In genomic region chr2:68791914-68792313, GRCh38 we compare ENCODE assay signal across 19 cellular contexts. TPM values are rescaled to one million over a fixed set of nuclear protein-coding genes. Genes with fewer than 3 reads are reported as not detected.
DNase-seq lines count a peak whose midpoint lies in the region; ATAC-seq lines count a peak whose summit lies in the region.
"Had no signal": no experiment of that assay in that cellular context is flagged by ENCODE, and none has a peak within 500 bp of the region (broad histone marks: within the 10 kb centered on the region; RNA-seq: fewer than 3 reads in every experiment).

No MANE protein-coding gene starts in this region.

- no peak overlapping the region for H3K4me3 Mint-ChIP-seq in T-helper 2 cell treated with Interferon-gamma antibody and Interleukin-4, amounts not matched to agents 5 μg/mL and 100 μg/mL, for 36 hours
- H3K4me3 Mint-ChIP-seq in activated T-helper 17 cell treated with anti-CD3 and anti-CD28 coated beads, Interleukin-2, amount 50 U/mL, for 72 hours: no peak overlapping the region
- peak overlapping the region in 2 of 10 donors; percentile 1 to 33 for H3K4me3 Mint-ChIP-seq in naive thymus-derived CD4-positive, alpha-beta T cell
- H3K4me3 Mint-ChIP-seq: HFFc6, WTC11 had no signal

- no peaks in the 10 kb centered on the region for H3K27me3 ChIP-seq in naive thymus-derived CD4-positive, alpha-beta T cell (ENCODE audit: control insufficient read depth in 2 of 2, insufficient read depth in 2 of 2, low read length in 2 of 2)
- H3K27me3 ChIP-seq: transverse colon had no signal

- H3K36me3 Mint-ChIP-seq in T-helper 2 cell treated with Interferon-gamma antibody and Interleukin-4, amounts not matched to agents 5 μg/mL and 100 μg/mL, for 36 hours (ENCODE audit: low read depth): peaks cover 64% of the 10 kb centered on the region
- H3K36me3 Mint-ChIP-seq in activated T-helper 17 cell treated with anti-CD3 and anti-CD28 coated beads, Interleukin-2, amount 50 U/mL, for 72 hours (ENCODE audit: low read depth): no peaks in the 10 kb centered on the region
- H3K36me3 Mint-ChIP-seq in naive thymus-derived CD4-positive, alpha-beta T cell: peaks cover 24 to 66% (median 49%) of the 10 kb centered on the region in 5 donors
- H3K36me3 Mint-ChIP-seq: WTC11 had no signal

- no peak overlapping the region for H3K27ac ChIP-seq in naive thymus-derived CD4-positive, alpha-beta T cell (ENCODE audit: low read depth, low read length)
- H3K27ac ChIP-seq: transverse colon had no signal

- POLR2A ChIA-PET in naive thymus-derived CD4-positive, alpha-beta T cell (lab: Charles Lee): interaction anchor here (0.6 to 5.8 kb wide), 5 partner anchors 10 to 646 kb away, joined by 3 to 38 read pairs (median 3); partner anchors contain the start of gene NFU1

- intact Hi-C loops in naive thymus-derived CD4-positive, alpha-beta T cell (cut with micrococcal nuclease): no loop called here

- peaks cover 41% of the 10 kb centered on the region for H3K4me1 Mint-ChIP-seq in T-helper 2 cell treated with Interferon-gamma antibody and Interleukin-4, amounts not matched to agents 5 μg/mL and 100 μg/mL, for 36 hours (ENCODE audit: low read depth)
- peaks cover 57% of the 10 kb centered on the region for H3K4me1 Mint-ChIP-seq in activated T-helper 17 cell treated with anti-CD3 and anti-CD28 coated beads, Interleukin-2, amount 50 U/mL, for 72 hours
- peaks cover 51 to 71% (median 67%) of the 10 kb centered on the region in 7 donors for H3K4me1 Mint-ChIP-seq in naive thymus-derived CD4-positive, alpha-beta T cell

- no peaks in the 10 kb centered on the region for H3K27me3 Mint-ChIP-seq in T-helper 2 cell treated with Interferon-gamma antibody and Interleukin-4, amounts not matched to agents 5 μg/mL and 100 μg/mL, for 36 hours (ENCODE audit: low read depth)
- no peaks in the 10 kb centered on the region for H3K27me3 Mint-ChIP-seq in activated T-helper 17 cell treated with anti-CD3 and anti-CD28 coated beads, Interleukin-2, amount 50 U/mL, for 72 hours
- no peaks in the 10 kb centered on the region for H3K27me3 Mint-ChIP-seq in naive thymus-derived CD4-positive, alpha-beta T cell

- no peak for ATAC-seq in activated T-helper 17 cell treated with anti-CD3 and anti-CD28 coated beads, Interleukin-2, amount 50 U/mL, for 72 hours (replicated peaks)
- no peak for ATAC-seq in naive thymus-derived CD4-positive, alpha-beta T cell
- ATAC-seq in HG03565 (IDR thresholded peaks at IDR 0.05; ENCODE audit: unreplicated experiment): no peak
- ATAC-seq: left lobe of liver, PC-3, WTC11 had no signal

- no peak overlapping the region for H3K4me3 ChIP-seq in naive thymus-derived CD4-positive, alpha-beta T cell (ENCODE audit: low read length)
- H3K4me3 ChIP-seq: skin epidermis, transverse colon had no signal

- no peaks in the 10 kb centered on the region for H3K9me3 Mint-ChIP-seq in T-helper 2 cell treated with Interferon-gamma antibody and Interleukin-4, amounts not matched to agents 5 μg/mL and 100 μg/mL, for 36 hours
- H3K9me3 Mint-ChIP-seq in activated T-helper 17 cell treated with anti-CD3 and anti-CD28 coated beads, Interleukin-2, amount 50 U/mL, for 72 hours: no peaks in the 10 kb centered on the region
- H3K9me3 Mint-ChIP-seq in naive thymus-derived CD4-positive, alpha-beta T cell: peaks cover 0 to 5% (median 0%) of the 10 kb centered on the region in 11 donors
- H3K9me3 Mint-ChIP-seq: HFFc6, WTC11 had no signal

- peaks cover 29 to 59% of the 10 kb centered on the region in 2 donors for H3K4me1 ChIP-seq in naive thymus-derived CD4-positive, alpha-beta T cell (ENCODE audit: control insufficient read depth in 2 of 2, insufficient read depth in 2 of 2, low read length in 2 of 2)

- CTCF ChIA-PET in naive thymus-derived CD4-positive, alpha-beta T cell (lab: Charles Lee): interaction anchor here (1.0 to 1.3 kb wide), 2 partner anchors 10 to 40 kb away, joined by 3 to 4 read pairs; no protein-coding TSS in a partner anchor

- no peak for DNase-seq in T-helper 2 cell treated with Interferon-gamma antibody and Interleukin-4, amounts not matched to agents 5 μg/mL and 100 μg/mL, for 36 hours (ENCODE audit: low spot score)
- DNase-seq in T-helper 2 cell (no peak), HT1080 (ENCODE audit: low read depth) (peak; percentile 25), A172 (ENCODE audit: low spot score) (no peak), HT-29 (ENCODE audit: low spot score) (no peak)
- no peak for DNase-seq in naive thymus-derived CD4-positive, alpha-beta T cell
- DNase-seq: 8988T; activated CD8-positive, alpha-beta memory T cell treated with anti-CD3 and anti-CD28 coated beads, Interleukin-2, amount 50 U/mL, for 48 hours; HFFc6; NCI-H187; NCI-H524 treated with DMSO at 0.1 percent for 48 hours; PC-3; stimulated activated CD4-positive, alpha-beta T cell treated with anti-CD3 and anti-CD28 coated beads, Interleukin-4, amount 100 ng/mL, for 4 hours; transverse colon had no signal

- peak overlapping the region; percentile 43 for H3K27ac Mint-ChIP-seq in T-helper 2 cell treated with Interferon-gamma antibody and Interleukin-4, amounts not matched to agents 5 μg/mL and 100 μg/mL, for 36 hours
- peak overlapping the region; percentile 55 for H3K27ac Mint-ChIP-seq in activated T-helper 17 cell treated with anti-CD3 and anti-CD28 coated beads, Interleukin-2, amount 50 U/mL, for 72 hours
- peak overlapping the region; percentile 28 to 90 (median 82) for H3K27ac Mint-ChIP-seq in naive thymus-derived CD4-positive, alpha-beta T cell
- H3K27ac Mint-ChIP-seq: HFFc6, WTC11 had no signal

- H3K36me3 ChIP-seq in naive thymus-derived CD4-positive, alpha-beta T cell (ENCODE audit: control insufficient read depth in 2 of 3, insufficient read depth in 3 of 3, low read length in 3 of 3): peaks cover 12 to 43% (median 21%) of the 10 kb centered on the region in 3 experiments
- H3K36me3 ChIP-seq: transverse colon had no signal

- no peaks in the 10 kb centered on the region for H3K9me3 ChIP-seq in naive thymus-derived CD4-positive, alpha-beta T cell (ENCODE audit: control insufficient read depth in 2 of 3, low read length in 3 of 3)
- H3K9me3 ChIP-seq: transverse colon had no signal

RNA-seq across cellular contexts. Expression of gene ARHGAP25, which starts 57.3 kb away (rescaled TPM):
- total RNA-seq in HT1080 (2014; rRNA removed; shearing (Covaris generic)): not detected in 2 replicates
- polyA plus RNA-seq in HT1080 (2015; cell fraction: cytosol; rRNA removed): 0.63 TPM in 1 of 2 replicates, not detected in the other
- not detected in 2 replicates for polyA plus RNA-seq in HT1080 (2015; cell fraction: nucleus; rRNA removed)
- 10 to 100 TPM; 54.0 to 95.9 TPM for total RNA-seq in activated T-helper 17 cell treated with anti-CD3 and anti-CD28 coated beads, Interleukin-2, amount 50 U/mL, for 72 hours
- 100 to 1,000 TPM in 4 of 5 experiments, 10 to 100 TPM in 1; 68.2 to 139 (median 116) TPM for total RNA-seq in naive thymus-derived CD4-positive, alpha-beta T cell
- polyA plus RNA-seq in naive thymus-derived CD4-positive, alpha-beta T cell: 100 to 1,000 TPM in 1 of 2 donors, 10 to 100 TPM in 1; 63.3 to 134 TPM
- not detected in 2 replicates for total RNA-seq in A172 (2014; rRNA removed; shearing (Covaris generic))
- not detected in 2 replicates for total RNA-seq in HT-29 (2014; rRNA removed; shearing (Covaris generic))
- total RNA-seq: HFFc6, PC-3 had no signal

Comparison
In these comparisons a context has a peak if more than half of its experiments do, and no peak if none do; other contexts are left out.
1. RNA of gene ARHGAP25, which starts 57.3 kb away (total RNA-seq): 68.2 to 139 TPM in naive thymus-derived CD4-positive, alpha-beta T cell and 54.0 to 95.9 TPM in activated T-helper 17 cell treated with anti-CD3 and anti-CD28 coated beads, Interleukin-2, amount 50 U/mL, for 72 hours; not detected in A172, not detected in HT1080 and not detected in HT-29; every median in the first group is over 10 times any median in the second.
2. Peak in every context shown above with its lines, with median percentiles within 50 percentile points of each other: H3K27ac Mint-ChIP-seq.